Comparison of ENCODE assay signal across 8 cellular contexts in genomic region chr4:2417765-2418651, GRCh38. TPM values are rescaled to one million over a fixed set of nuclear protein-coding genes. Genes with fewer than 3 reads are reported as not detected.
DNase-seq lines count a peak whose midpoint lies in the region; ATAC-seq, FAIRE-seq and TF ChIP-seq lines count a peak whose summit lies in the region.

TSS of gene ZFYVE28 (minus strand) at chr4:2418645. CDS start at chr4:2418323, 322 bp downstream.

- peaks cover 5 to 32% (median 23%) of the 10 kb centered on the region in 4 experiments for H3K4me1 ChIP-seq in H1 (replicated peaks in 1 of 4; ENCODE audit: control insufficient read depth in 3 of 4, insufficient read depth in 4 of 4, low read length in 3 of 4)

- peak; percentile 55 for TF ChIP-seq POLR2A in Raji (IDR thresholded peaks at IDR 0.05; ENCODE audit: insufficient read depth, low read depth, low read length)
- no peak for TF ChIP-seq POLR2A in H1 (IDR thresholded peaks at IDR 0.05; ENCODE audit: control extremely low read depth in 1 of 2, low read depth in 2 of 2, low read length in 2 of 2)

- peaks cover 2 to 9% of the 10 kb centered on the region in 2 experiments for H4K20me1 ChIP-seq in H1 (replicated peaks in 1 of 2; ENCODE audit: control insufficient read depth in 1 of 2, insufficient read depth in 2 of 2, low read length in 2 of 2)

- DNase-seq in COLO668 (lab: John Stamatoyannopoulos, UW; ENCODE audit: unreplicated experiment) (peak; percentile 90), H1 (ENCODE audit: low read depth in 1 of 2, low spot score in 2 of 2) (peak in 1 of 2 experiments; percentile 79), natural killer cell (no peak), NCI-H1436 (lab: John Stamatoyannopoulos, UW) (no peak), cerebellum (ENCODE audit: low spot score) (no peak), NCI-H2081 (lab: John Stamatoyannopoulos, UW) (no peak)

- H2BK12ac ChIP-seq in H1 (ENCODE audit: low read depth, low read length), result no peak within 1 kb of the TSS; the same call in 1 of the 2 replicates

- peak within 1 kb of the TSS; percentile 80 to 96 for H3K4me2 ChIP-seq in H1 (ENCODE audit: insufficient read depth in 1 of 2, low read depth in 2 of 2, low read length in 2 of 2)

- peak within 1 kb of the TSS; percentile 92 for H3K4me3 Mint-ChIP-seq in natural killer cell

- peaks cover 19% of the 10 kb centered on the region; the same call in 1 of the 2 replicates for H3K23me2 ChIP-seq in H1 (ENCODE audit: low read depth, low read length)

- H2BK120ac ChIP-seq in H1 (replicated peaks; ENCODE audit: low read depth, low read length), result no peak within 1 kb of the TSS

- CTCF ChIA-PET in H1 (lab: Charles Lee; ENCODE audit: partially characterized antibody), result interaction anchor here (1.5 kb wide), 1 partner anchor 24 kb away, joined by 6 read pairs; no protein-coding TSS in a partner anchor

- no peaks in the 10 kb centered on the region for H3K36me3 ChIP-seq in H1 (ENCODE audit: control insufficient read depth in 2 of 4, insufficient read depth in 4 of 4, low read length in 3 of 4)

- peaks cover 16 to 20% of the 10 kb centered on the region in 2 donors for H3K27me3 Mint-ChIP-seq in natural killer cell (ENCODE audit: low read depth in 2 of 2)

- no peak within 1 kb of the TSS for H4K5ac ChIP-seq in H1 (ENCODE audit: insufficient read length, low read depth, low read length)

- H3K27ac ChIP-seq in H1 (ENCODE audit: low read depth, low read length), result no peak within 1 kb of the TSS

- H3K18ac ChIP-seq in H1 (ENCODE audit: extremely low read depth, low read length), result no peak within 1 kb of the TSS

- no peak within 1 kb of the TSS for H3K56ac ChIP-seq in H1 (replicated peaks; ENCODE audit: insufficient read length, low read depth, low read length)

- no peak within 1 kb of the TSS for H2AK5ac ChIP-seq in H1 (ENCODE audit: low read depth, low read length)

- H3K79me1 ChIP-seq in H1 (ENCODE audit: low read depth, low read length), result no peaks in the 10 kb centered on the region

- no peak within 1 kb of the TSS for H2BK5ac ChIP-seq in H1 (ENCODE audit: low read depth, low read length)

- H2BK15ac ChIP-seq in H1 (ENCODE audit: low read length), result no peak within 1 kb of the TSS

- H2BK20ac ChIP-seq in H1 (ENCODE audit: low read length), result no peak within 1 kb of the TSS

- peaks cover 50 to 58% of the 10 kb centered on the region in 2 donors for H3K4me1 Mint-ChIP-seq in natural killer cell

- no peak for FAIRE-seq in H1 (lab: Jason Lieb, UNC)

- H3K9me3 ChIP-seq in H1 (ENCODE audit: insufficient read depth in 2 of 2, low read depth in 1 of 2, low read length in 1 of 2), result no peaks in the 10 kb centered on the region

- H4K91ac ChIP-seq in H1 (replicated peaks; ENCODE audit: insufficient read length, low read length), result no peak within 1 kb of the TSS

- peak within 1 kb of the TSS; percentile 39 to 69 (median 48) for H3K4me3 ChIP-seq in H1 (ENCODE audit: extremely low read depth in 1 of 4, insufficient read depth in 2 of 4, low read depth in 3 of 4, low read length in 4 of 4)

- intact Hi-C loops in natural killer cell (cut with micrococcal nuclease), result loop anchor here (1.0 to 2.0 kb wide), 2 partner anchors 176 to 545 kb away; partner anchors contain the start of genes GRK4, HAUS3, NOP14 and POLN

- TF ChIP-seq RAD21 in H1 (IDR thresholded peaks at IDR 0.05 in 1 of 2, conservative IDR thresholded peaks at IDR 0.05 in 1 of 2; ENCODE audit: low read depth in 2 of 2, low read length in 2 of 2), result no peak

- H4K8ac ChIP-seq in H1 (ENCODE audit: extremely low read depth, insufficient read depth, low read length), result peak within 1 kb of the TSS; percentile 77

- no peak within 1 kb of the TSS for H3K14ac ChIP-seq in H1 (ENCODE audit: insufficient read length)

- no peak within 1 kb of the TSS for H3K4ac ChIP-seq in H1 (replicated peaks; ENCODE audit: insufficient read length, low read depth, low read length)

- ATAC-seq in HG02610 (IDR thresholded peaks at IDR 0.05; ENCODE audit: unreplicated experiment), result peak; percentile 23
- ATAC-seq in natural killer cell, result no peak

- H3K36me3 Mint-ChIP-seq in natural killer cell, result no peaks in the 10 kb centered on the region

- TF ChIP-seq EP300 in H1 (IDR thresholded peaks at IDR 0.05; ENCODE audit: borderline replicate concordance in 1 of 2, low read depth in 2 of 2, low read length in 2 of 2), result no peak

- H2AFZ ChIP-seq in H1 (ENCODE audit: low read length), result no peak within 1 kb of the TSS

- TF ChIP-seq CTCF in H1 (IDR thresholded peaks at IDR 0.05; ENCODE audit: control extremely low read depth in 1 of 3, insufficient read depth in 1 of 3, low read depth in 1 of 3, low read length in 3 of 3) (no peak), natural killer cell (IDR thresholded peaks at IDR 0.05) (no peak)

- H3K23ac ChIP-seq in H1 (ENCODE audit: insufficient read length), result no peak within 1 kb of the TSS

- WGBS in H1 (ENCODE audit: extremely low coverage in 1 of 2, insufficient coverage in 1 of 2, insufficient read length in 1 of 2, insufficient replicate concordance in 2 of 2, low coverage in 1 of 2, low lambda C conversion rate in 2 of 2, missing lambda C conversion rate in 1 of 2), 2 experiments, result 4% methylated on average over 40 of the region's 91 CpGs; no CpG with 5 or more reads in 1 of the 2 experiments

- peaks cover 36 to 69% (median 60%) of the 10 kb centered on the region in 4 experiments for H3K27me3 ChIP-seq in H1 (replicated peaks in 1 of 4; ENCODE audit: control insufficient read depth in 3 of 4, extremely low read depth in 1 of 4, insufficient read depth in 3 of 4, low read length in 3 of 4)

- H3K9me3 Mint-ChIP-seq in natural killer cell, result no peaks in the 10 kb centered on the region

- H3K79me2 ChIP-seq in H1 (ENCODE audit: control insufficient read depth in 1 of 2, insufficient read depth in 2 of 2, low read length in 2 of 2), result no peaks in the 10 kb centered on the region

- H3K27ac Mint-ChIP-seq in natural killer cell, result peak within 1 kb of the TSS; percentile 87 to 88

- POLR2A ChIA-PET in H1 (lab: Charles Lee; ENCODE audit: partially characterized antibody), result interaction anchor here (0.9 to 1.6 kb wide), 2 partner anchors 9 to 51 kb away, joined by 3 to 5 read pairs; partner anchors contain the start of gene RNF4

- peak within 1 kb of the TSS in 1 of 4 experiments; percentile 29; a peak in 2 of 7 replicates for H3K9ac ChIP-seq in H1 (replicated peaks in 1 of 4; ENCODE audit: extremely low read depth in 1 of 4, low read depth in 3 of 4, low read length in 3 of 4)

TF ChIP-seq in H1, 55 proteins besides CTCF, POLR2A, EP300 and RAD21:
- TF ChIP-seq EZH2 (IDR thresholded peaks at IDR 0.05; ENCODE audit: low read depth, low read length, severe bottlenecking) (peak; percentile 34), RBBP5 (IDR thresholded peaks at IDR 0.05; ENCODE audit: borderline replicate concordance, low read depth, low read length) (peak; percentile 60; the same call in 1 of the 2 replicates), BRCA1 (IDR thresholded peaks at IDR 0.05; ENCODE audit: low read depth, low read length) (no peak), KDM4A (IDR thresholded peaks at IDR 0.05; ENCODE audit: low read depth, low read length, severe bottlenecking) (peak; percentile 85)

RNA-seq across cellular contexts. Expression of gene ZFYVE28, which starts in this region (rescaled TPM):
- total RNA-seq in H1 (2021; fragmentation: NEBNext Ultra II Directional; extraction: Animal tissue kit (Norgen Biotek cat#: 25700)), result 3.9 and 4.9 TPM in 2 replicates
- polyA plus RNA-seq in H1 (2011; rRNA removed), result 1.7 and 3.1 TPM in 2 replicates
- polyA plus RNA-seq in H1 (2011; cell fraction: cytosol; rRNA removed), result 2.3 TPM
- 9.8 TPM for polyA plus RNA-seq in H1 (2011; cell fraction: nucleus; rRNA removed)
- 1.5 to 2.1 TPM (median 1.9 TPM) in 4 replicates for polyA plus RNA-seq in H1 (2012, experiment 1 of 2)
- 2.0 TPM for polyA plus RNA-seq in H1 (2012, experiment 2 of 2)
- polyA plus RNA-seq in H1 (2013, experiment 1 of 2), result 3.7 TPM
- 3.2 TPM for polyA plus RNA-seq in H1 (2013, experiment 2 of 2)
- polyA minus RNA-seq in H1 (2011; rRNA and poly(A)+ RNA removed), result 1.7 and 2.4 TPM in 2 replicates
- polyA minus RNA-seq in H1 (2011; cell fraction: cytosol; rRNA and poly(A)+ RNA removed), result 2.5 TPM
- polyA minus RNA-seq in H1 (2011; cell fraction: nucleus; rRNA and poly(A)+ RNA removed), result 5.8 TPM
- total RNA-seq in natural killer cell, result 100 to 1,000 TPM in 2 of 3 donors, 10 to 100 TPM in 1; 85.4 to 107 (median 104) TPM
- total RNA-seq in cerebellum, result 5.7 TPM

Comparison
In these comparisons a context has a peak if more than half of its experiments do, and no peak if none do; other contexts are left out.
1. RNA of gene ZFYVE28 (total RNA-seq): 85.4 to 107 TPM in natural killer cell; 5.7 TPM in cerebellum (single experiment) and 3.9 to 4.9 TPM in H1; every median in the first group is over 10 times any median in the second.